ENCODE assay signal across 10 cellular contexts in genomic region chr3:68256635-68257034, GRCh38.
A peak's percentile ranks its signal among the peaks of the same experiment; 100 is the strongest.
DNase-seq lines count a peak whose midpoint lies in the region; ATAC-seq and TF ChIP-seq lines count a peak whose summit lies in the region.
"Had no signal": no experiment of that assay in that cellular context is flagged by ENCODE, and none has a peak within 500 bp of the region (broad histone marks: within the 10 kb centered on the region; RNA-seq: fewer than 3 reads in every experiment).

No MANE protein-coding gene starts in this region.

- POLR2A ChIA-PET in activated CD8-positive, alpha-beta T cell treated with anti-CD3 and anti-CD28 coated beads, Interleukin-2, amount 10 ng/mL, durations not matched to agents 7 days and 5 days (lab: Charles Lee) = no interaction called here

- no peaks in the 10 kb centered on the region for H3K27me3 ChIP-seq in left lung
- H3K27me3 ChIP-seq: esophagus muscularis mucosa had no signal

- CTCF ChIA-PET in activated CD8-positive, alpha-beta T cell treated with anti-CD3 and anti-CD28 coated beads, Interleukin-2, amount 10 ng/mL, durations not matched to agents 7 days and 5 days (lab: Charles Lee) = interaction anchor here (1.0 kb wide), 1 partner anchor 437 kb away, joined by 3 read pairs; no protein-coding TSS in a partner anchor

- no peaks in the 10 kb centered on the region for H3K36me3 Mint-ChIP-seq in activated CD8-positive, alpha-beta T cell treated with anti-CD3 and anti-CD28 coated beads, Interleukin-2, amount 10 ng/mL, durations not matched to agents 7 days and 5 days (ENCODE audit: low read depth)
- no peaks in the 10 kb centered on the region for H3K36me3 Mint-ChIP-seq in stimulated activated effector memory CD8-positive, alpha-beta T cell treated with anti-CD3 and anti-CD28 coated beads, Interleukin-12 subunit alpha, Interleukin-12 subunit beta, amount 100 ng/mL, for 72 hours

- no peaks in the 10 kb centered on the region for H3K9me3 Mint-ChIP-seq in activated CD8-positive, alpha-beta T cell treated with anti-CD3 and anti-CD28 coated beads, Interleukin-2, amount 10 ng/mL, durations not matched to agents 7 days and 5 days (ENCODE audit: insufficient read depth)
- no peaks in the 10 kb centered on the region for H3K9me3 Mint-ChIP-seq in stimulated activated effector memory CD8-positive, alpha-beta T cell treated with anti-CD3 and anti-CD28 coated beads, Interleukin-12 subunit alpha, Interleukin-12 subunit beta, amount 100 ng/mL, for 72 hours

- peak; percentile 55 for DNase-seq in D341Med (ENCODE audit: low spot score)
- no peak for DNase-seq in LNCaP clone FGC (ENCODE audit: low read depth)
- DNase-seq in activated CD8-positive, alpha-beta T cell treated with anti-CD3 and anti-CD28 coated beads, Interleukin-2, amount 10 ng/mL, durations not matched to agents 7 days and 5 days = peak; percentile 35
- peak; percentile 6 for DNase-seq in medulla oblongata (ENCODE audit: extremely low spot score)
- no peak for DNase-seq in coronary artery (ENCODE audit: low spot score)
- DNase-seq in stimulated activated effector memory CD8-positive, alpha-beta T cell treated with anti-CD3 and anti-CD28 coated beads, Interleukin-12 subunit alpha, Interleukin-12 subunit beta, amount 100 ng/mL, for 72 hours (ENCODE audit: low spot score in 2 of 2) = no peak
- DNase-seq in left lung = no peak
- DNase-seq: activated effector memory CD4-positive, alpha-beta T cell treated with Interleukin-2 at 50 U/mL for 16 hours had no signal

- peak; percentile 61 for TF ChIP-seq CTCF in LNCaP clone FGC (IDR thresholded peaks at IDR 0.05; ENCODE audit: control insufficient read depth, extremely low read depth, insufficient read depth)
- no peak for TF ChIP-seq CTCF in coronary artery (IDR thresholded peaks at IDR 0.05)
- peak in 1 of 2 donors; percentile 13 for TF ChIP-seq CTCF in left lung (IDR thresholded peaks at IDR 0.05)

- H3K4me3 ChIP-seq in LNCaP clone FGC (ENCODE audit: low read depth, low read length) (no peak overlapping the region), coronary artery (no peak overlapping the region), left lung (no peak overlapping the region)
- H3K4me3 ChIP-seq: esophagus muscularis mucosa had no signal

- H3K36me3 ChIP-seq in left lung = no peaks in the 10 kb centered on the region
- H3K36me3 ChIP-seq: esophagus muscularis mucosa had no signal

- no peak for ATAC-seq in activated CD8-positive, alpha-beta T cell treated with anti-CD3 and anti-CD28 coated beads, Interleukin-2, amount 10 ng/mL, durations not matched to agents 7 days and 5 days
- no peak for ATAC-seq in GM21786 (IDR thresholded peaks at IDR 0.05; ENCODE audit: unreplicated experiment)
- no peak for ATAC-seq in stimulated activated effector memory CD8-positive, alpha-beta T cell treated with anti-CD3 and anti-CD28 coated beads, Interleukin-12 subunit alpha, Interleukin-12 subunit beta, amount 100 ng/mL, for 72 hours
- no peak for ATAC-seq in left lung

- H3K27me3 Mint-ChIP-seq in activated CD8-positive, alpha-beta T cell treated with anti-CD3 and anti-CD28 coated beads, Interleukin-2, amount 10 ng/mL, durations not matched to agents 7 days and 5 days (ENCODE audit: low read depth) = no peaks in the 10 kb centered on the region

- peaks cover 0 to 3% of the 10 kb centered on the region in 2 donors for H3K9me3 ChIP-seq in left lung
- H3K9me3 ChIP-seq: esophagus muscularis mucosa had no signal

- H3K4me1 ChIP-seq in left lung = no peaks in the 10 kb centered on the region
- H3K4me1 ChIP-seq: esophagus muscularis mucosa had no signal

- H3K4me1 Mint-ChIP-seq in activated CD8-positive, alpha-beta T cell treated with anti-CD3 and anti-CD28 coated beads, Interleukin-2, amount 10 ng/mL, durations not matched to agents 7 days and 5 days (ENCODE audit: low read depth) = no peaks in the 10 kb centered on the region
- no peaks in the 10 kb centered on the region for H3K4me1 Mint-ChIP-seq in stimulated activated effector memory CD8-positive, alpha-beta T cell treated with anti-CD3 and anti-CD28 coated beads, Interleukin-12 subunit alpha, Interleukin-12 subunit beta, amount 100 ng/mL, for 72 hours

- H3K4me3 Mint-ChIP-seq in activated CD8-positive, alpha-beta T cell treated with anti-CD3 and anti-CD28 coated beads, Interleukin-2, amount 10 ng/mL, durations not matched to agents 7 days and 5 days = no peak overlapping the region
- H3K4me3 Mint-ChIP-seq in stimulated activated effector memory CD8-positive, alpha-beta T cell treated with anti-CD3 and anti-CD28 coated beads, Interleukin-12 subunit alpha, Interleukin-12 subunit beta, amount 100 ng/mL, for 72 hours = no peak overlapping the region

- H3K27ac Mint-ChIP-seq in activated CD8-positive, alpha-beta T cell treated with anti-CD3 and anti-CD28 coated beads, Interleukin-2, amount 10 ng/mL, durations not matched to agents 7 days and 5 days = no peak overlapping the region
- H3K27ac Mint-ChIP-seq in stimulated activated effector memory CD8-positive, alpha-beta T cell treated with anti-CD3 and anti-CD28 coated beads, Interleukin-12 subunit alpha, Interleukin-12 subunit beta, amount 100 ng/mL, for 72 hours = no peak overlapping the region

- no peak overlapping the region for H3K27ac ChIP-seq in coronary artery
- H3K27ac ChIP-seq in left lung = no peak overlapping the region
- H3K27ac ChIP-seq: esophagus muscularis mucosa had no signal

- intact Hi-C loops in left lung (cut with DNase I) = no loop called here

Comparison
In these comparisons a context has a peak if more than half of its experiments do, and no peak if none do; other contexts are left out.
1. DNase-seq: peak in D341Med (single experiment), activated CD8-positive, alpha-beta T cell treated with anti-CD3 and anti-CD28 coated beads, Interleukin-2, amount 10 ng/mL, durations not matched to agents 7 days and 5 days (single experiment) and medulla oblongata (single experiment); none in LNCaP clone FGC (single experiment), coronary artery (single experiment), stimulated activated effector memory CD8-positive, alpha-beta T cell treated with anti-CD3 and anti-CD28 coated beads, Interleukin-12 subunit alpha, Interleukin-12 subunit beta, amount 100 ng/mL, for 72 hours (0 of 2) and left lung (0 of 2).